9 cellular contexts compared by ENCODE assay signal in the genomic region with DNA sequence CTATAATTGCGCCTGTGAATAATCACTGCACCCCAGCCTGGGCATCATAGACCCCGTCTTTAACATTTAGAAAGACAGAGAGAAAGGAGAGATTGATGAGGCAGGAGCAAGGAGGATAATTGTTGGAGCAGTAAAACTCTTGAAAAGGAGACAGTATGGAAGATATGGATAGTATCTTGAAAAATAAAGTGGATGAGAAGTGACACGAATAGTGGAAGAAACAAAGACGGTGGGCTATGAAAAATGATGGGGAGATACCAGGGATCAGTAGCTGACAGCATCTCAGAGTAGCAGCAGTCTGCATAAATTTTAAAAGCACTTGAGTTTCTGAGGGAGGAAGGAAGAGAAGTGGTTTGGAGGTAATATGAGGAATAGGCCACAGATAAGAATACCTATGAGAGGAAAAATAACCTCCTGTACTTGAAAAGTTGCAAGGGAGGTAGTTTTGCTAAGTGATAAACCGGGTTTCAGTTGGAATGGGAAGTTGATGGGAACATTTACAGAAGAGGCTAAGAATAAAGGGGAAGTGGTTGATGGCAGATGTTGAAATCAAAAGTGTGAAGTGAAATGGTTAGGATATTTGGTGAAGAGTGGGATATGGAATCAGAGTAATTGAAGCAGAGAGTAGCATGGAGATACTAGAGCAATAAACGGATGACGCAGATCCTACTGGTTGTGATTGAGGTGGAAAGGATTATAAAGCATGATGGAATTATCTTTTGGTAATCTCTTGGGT. TPM values are rescaled to one million over a fixed set of nuclear protein-coding genes. Genes with fewer than 3 reads are reported as not detected.
DNase-seq lines count a peak whose midpoint lies in the region; ATAC-seq and TF ChIP-seq lines count a peak whose summit lies in the region.
"Had no signal": no experiment of that assay in that cellular context is flagged by ENCODE, and none has a peak within 500 bp of the region (broad histone marks: within the 10 kb centered on the region; RNA-seq: fewer than 3 reads in every experiment).

No MANE protein-coding gene starts in this region.

- no peak overlapping the region for H3K4me3 ChIP-seq in Loucy (ENCODE audit: low read length, poor library complexity, severe bottlenecking)

- peak overlapping the region; percentile 95 for H3K9ac ChIP-seq in Loucy (ENCODE audit: low read depth, low read length, poor library complexity, severe bottlenecking)

- H3K36me3 Mint-ChIP-seq in activated T-helper 17 cell treated with anti-CD3 and anti-CD28 coated beads, Interleukin-2, amount 50 U/mL, for 72 hours (ENCODE audit: low read depth): peaks cover 20% of the 10 kb centered on the region
- no peaks in the 10 kb centered on the region for H3K36me3 Mint-ChIP-seq in neural crest cell (ENCODE audit: low read depth)

- peaks cover 31% of the 10 kb centered on the region for H3K79me2 ChIP-seq in Loucy (ENCODE audit: insufficient read depth, low read length)

- peak overlapping the region; percentile 29 for H3K27ac Mint-ChIP-seq in activated T-helper 17 cell treated with anti-CD3 and anti-CD28 coated beads, Interleukin-2, amount 50 U/mL, for 72 hours
- peak overlapping the region; percentile 12 for H3K27ac Mint-ChIP-seq in neural crest cell (ENCODE audit: unreplicated experiment)

- H3K4me2 ChIP-seq in Loucy (ENCODE audit: low read depth, low read length, poor library complexity, severe bottlenecking): peak overlapping the region; percentile 87

- peaks cover 28% of the 10 kb centered on the region for H3K4me1 ChIP-seq in Loucy (ENCODE audit: insufficient read depth, low read length, poor library complexity, severe bottlenecking)

- no peaks in the 10 kb centered on the region for H3K9me3 ChIP-seq in Loucy (ENCODE audit: insufficient read depth, low read depth, low read length)
- H3K9me3 ChIP-seq: stomach had no signal

- no peaks in the 10 kb centered on the region; the same call in 1 of the 2 replicates for H3F3A ChIP-seq in Loucy (ENCODE audit: low read depth)

- peaks cover 8% of the 10 kb centered on the region for H3K27me3 ChIP-seq in Loucy (ENCODE audit: insufficient read depth, low read length, poor library complexity, severe bottlenecking)
- H3K27me3 ChIP-seq: stomach had no signal

- peaks cover 17% of the 10 kb centered on the region for H3K4me1 Mint-ChIP-seq in activated T-helper 17 cell treated with anti-CD3 and anti-CD28 coated beads, Interleukin-2, amount 50 U/mL, for 72 hours
- H3K4me1 Mint-ChIP-seq in neural crest cell: peaks cover 37% of the 10 kb centered on the region

- no peaks in the 10 kb centered on the region for H3K36me3 ChIP-seq in Loucy (ENCODE audit: insufficient read depth, low read length)
- H3K36me3 ChIP-seq: stomach had no signal

- no peaks in the 10 kb centered on the region for H3K27me3 Mint-ChIP-seq in activated T-helper 17 cell treated with anti-CD3 and anti-CD28 coated beads, Interleukin-2, amount 50 U/mL, for 72 hours
- no peaks in the 10 kb centered on the region for H3K27me3 Mint-ChIP-seq in neural crest cell (ENCODE audit: low read depth)

- peaks cover 27% of the 10 kb centered on the region for H4K20me1 ChIP-seq in Loucy (ENCODE audit: insufficient read depth, low read length, poor library complexity, severe bottlenecking)

- peak overlapping the region; percentile 86 for H3K4me3 Mint-ChIP-seq in activated T-helper 17 cell treated with anti-CD3 and anti-CD28 coated beads, Interleukin-2, amount 50 U/mL, for 72 hours
- peak overlapping the region; percentile 79 for H3K4me3 Mint-ChIP-seq in neural crest cell

- TF ChIP-seq CTCF in Loucy (conservative IDR thresholded peaks at IDR 0.05; ENCODE audit: low read length) (no peak), neural crest cell (conservative IDR thresholded peaks at IDR 0.05) (no peak)

- no peaks in the 10 kb centered on the region for H3K9me2 ChIP-seq in Loucy (replicated peaks; ENCODE audit: low read depth, low read length)

- DNase-seq in D341Med (ENCODE audit: low spot score) (peak; percentile 46), neural crest cell (ENCODE audit: low read depth, low spot score) (no peak), cerebellar nuclear complex (lab: John Stamatoyannopoulos, UW) (no peak)
- no peak for DNase-seq in stimulated activated naive CD4-positive, alpha-beta T cell treated with Interleukin-2 at 50 U/mL for 16 hours (lab: John Stamatoyannopoulos, UW)
- DNase-seq: stomach had no signal

- H3K9me3 Mint-ChIP-seq in activated T-helper 17 cell treated with anti-CD3 and anti-CD28 coated beads, Interleukin-2, amount 50 U/mL, for 72 hours: no peaks in the 10 kb centered on the region
- no peaks in the 10 kb centered on the region for H3K9me3 Mint-ChIP-seq in neural crest cell

- no peak for ATAC-seq in activated T-helper 17 cell treated with anti-CD3 and anti-CD28 coated beads, Interleukin-2, amount 50 U/mL, for 72 hours (replicated peaks)
- ATAC-seq in GM21825 (IDR thresholded peaks at IDR 0.05; ENCODE audit: unreplicated experiment) (no peak), GM18873 (IDR thresholded peaks at IDR 0.05; ENCODE audit: low FRiP score, unreplicated experiment) (no peak)

- peak overlapping the region; percentile 48; the same call in 1 of the 2 replicates for H2AFZ ChIP-seq in Loucy (ENCODE audit: low read length)

RNA-seq across cellular contexts. Expression of a gene that starts 1.8 kb away (rescaled TPM):
- 10 to 100 TPM; 10.8 to 17.1 TPM for total RNA-seq in activated T-helper 17 cell treated with anti-CD3 and anti-CD28 coated beads, Interleukin-2, amount 50 U/mL, for 72 hours
- 21.9 and 23.8 TPM in 2 replicates for total RNA-seq in neural crest cell
